9 cellular contexts compared by ENCODE assay signal in the genomic region with DNA sequence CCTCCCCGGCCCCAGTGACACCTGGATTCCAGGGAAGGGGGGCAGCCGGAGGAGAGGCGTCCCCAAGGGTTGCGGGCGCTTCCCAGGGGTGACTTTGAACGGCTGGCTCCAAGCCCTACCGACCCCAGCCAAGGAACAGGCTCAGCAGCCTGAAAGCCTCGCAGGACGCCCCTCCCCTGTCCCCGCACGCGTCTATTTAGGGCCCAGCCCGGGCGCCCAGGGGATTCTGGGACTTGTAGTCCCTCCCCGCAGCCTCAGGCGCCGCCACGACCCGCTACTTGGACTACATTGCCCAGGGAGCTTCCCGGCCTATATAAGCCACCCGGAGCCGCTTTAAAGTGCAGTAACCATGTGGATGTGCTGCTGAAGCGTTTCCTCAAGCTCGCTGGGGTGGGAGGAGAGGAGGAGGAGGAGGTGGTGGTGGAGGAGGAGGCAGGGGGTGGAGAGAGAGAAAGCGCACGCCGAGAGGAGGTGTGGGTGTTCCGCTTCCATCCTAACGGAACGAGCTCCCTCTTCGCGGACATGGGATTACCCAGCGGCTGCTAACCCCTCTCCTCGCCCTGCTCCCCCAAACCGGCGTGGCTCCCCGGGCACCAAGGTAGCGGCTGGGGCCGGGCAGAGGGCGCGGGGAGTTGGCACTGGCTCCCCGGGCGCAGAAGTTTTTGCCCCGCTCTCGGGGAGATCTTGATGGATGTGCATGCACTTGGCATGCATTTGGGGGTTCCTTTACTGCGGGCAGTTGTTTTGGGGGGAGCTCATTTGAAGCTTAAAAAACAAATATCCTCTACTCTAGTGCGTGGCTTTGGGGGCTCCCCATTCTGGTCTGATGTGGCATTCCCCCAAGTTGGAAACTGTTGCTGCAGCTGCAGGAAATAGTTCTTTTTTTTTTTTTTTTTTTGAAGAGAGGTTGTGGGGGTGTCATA. TPM values are rescaled to one million over a fixed set of nuclear protein-coding genes. Genes with fewer than 3 reads are reported as not detected.
DNase-seq lines count a peak whose midpoint lies in the region; ATAC-seq, FAIRE-seq and TF ChIP-seq lines count a peak whose summit lies in the region.
"Had no signal": no experiment of that assay in that cellular context is flagged by ENCODE, and none has a peak within 500 bp of the region (broad histone marks: within the 10 kb centered on the region; RNA-seq: fewer than 3 reads in every experiment).

A gene (plus strand): TSS at position 341 of the 923 bp plus-strand sequence. CDS start 23,144 bp downstream, outside the sequence.

- peak within 1 kb of the TSS; percentile 91 for H2AFZ ChIP-seq in keratinocyte (ENCODE audit: control insufficient read depth, low read length)

- TF ChIP-seq CTCF in AG09319 (IDR thresholded peaks at IDR 0.05; ENCODE audit: low read depth, low read length) (no peak), keratinocyte (optimal IDR thresholded peaks at IDR 0.05 in 1 of 3, IDR thresholded peaks at IDR 0.05 in 1 of 3, conservative IDR thresholded peaks at IDR 0.05 in 1 of 3; ENCODE audit: extremely low read depth in 1 of 3, insufficient read depth in 2 of 3, low read length in 3 of 3) (peak in 1 of 3 experiments; percentile 16)

- H3K27me3 ChIP-seq in keratinocyte (ENCODE audit: control insufficient read depth, extremely low read depth, insufficient read depth, low read length): no peaks in the 10 kb centered on the region

- peak within 1 kb of the TSS; percentile 89 for H3K4me2 ChIP-seq in keratinocyte (ENCODE audit: control insufficient read depth, extremely low read depth, insufficient read depth, low read depth, low read length)

- peak within 1 kb of the TSS; percentile 83 for H3K27ac ChIP-seq in keratinocyte (ENCODE audit: control insufficient read depth, insufficient read depth, low read length)

- H3K4me1 ChIP-seq in keratinocyte (ENCODE audit: control insufficient read depth, extremely low read depth, insufficient read depth, low read length): peaks cover 16% of the 10 kb centered on the region

- peak within 1 kb of the TSS; percentile 90 for H3K9ac ChIP-seq in keratinocyte (ENCODE audit: control insufficient read depth, extremely low read depth, insufficient read depth, low read length)

- ATAC-seq in GM19035 (IDR thresholded peaks at IDR 0.05; ENCODE audit: unreplicated experiment) (peak; percentile 93), HG03354 (IDR thresholded peaks at IDR 0.05; ENCODE audit: poor library complexity, severe bottlenecking, unreplicated experiment) (peak; percentile 94)
- ATAC-seq in activated CD4-positive, CD25-positive, alpha-beta regulatory T cell treated with anti-CD3 and anti-CD28 coated beads, Interleukin-2, amount 50 U/mL, for 24 hours: peak; percentile 95 to 96

- no peaks in the 10 kb centered on the region for H3K36me3 ChIP-seq in keratinocyte (ENCODE audit: control insufficient read depth in 2 of 2, extremely low read depth in 1 of 2, insufficient read depth in 2 of 2, low read length in 2 of 2)

- peak within 1 kb of the TSS; percentile 72 to 80 (median 79) for H3K4me3 ChIP-seq in keratinocyte (ENCODE audit: control insufficient read depth in 2 of 3, extremely low read depth in 1 of 3, insufficient read depth in 2 of 3, low read depth in 1 of 3, low read length in 3 of 3)

- dilution Hi-C loops in keratinocyte (cut with MboI; ENCODE audit: extremely low pct_ligation_motif_present, low sequenced_read_pairs): no loop called here

- no peaks in the 10 kb centered on the region for H3K9me3 ChIP-seq in keratinocyte (ENCODE audit: control insufficient read depth, low read depth, low read length)

- H4K20me1 ChIP-seq in keratinocyte (ENCODE audit: control insufficient read depth, extremely low read depth, insufficient read depth, low read length): no peaks in the 10 kb centered on the region

- DNase-seq in AG09319 (ENCODE audit: extremely low read depth, low read depth): peak; percentile 96
- peak; percentile 95 for DNase-seq in NCI-H446 treated with DMSO at 0.1 percent for 48 hours (lab: John Stamatoyannopoulos, UW)
- DNase-seq in cerebellar nuclear complex (lab: John Stamatoyannopoulos, UW): peak; percentile 93 to 98
- peak; percentile 95 for DNase-seq in keratinocyte (ENCODE audit: low read depth, low spot score)
- DNase-seq in stimulated activated CD4-positive, alpha-beta T cell treated with anti-CD3 and anti-CD28 coated beads, Interleukin-15, amount 100 ng/mL, for 1 hour (ENCODE audit: low read depth in 1 of 2, low spot score in 1 of 2): peak; percentile 93 to 98

- no peaks in the 10 kb centered on the region for H3K79me2 ChIP-seq in keratinocyte (ENCODE audit: control insufficient read depth, insufficient read depth, low read length)

- peak; percentile 39 for FAIRE-seq in keratinocyte (lab: Jason Lieb, UNC)
- FAIRE-seq: colon had no signal

- H3K9me1 ChIP-seq in keratinocyte (ENCODE audit: control insufficient read depth, extremely low read depth, insufficient read depth, low read length): no peaks in the 10 kb centered on the region

RNA-seq across cellular contexts. Expression of the gene that starts here (rescaled TPM):
- 2.2 to 3.5 TPM (median 2.3 TPM) in 3 replicates for polyA plus RNA-seq in keratinocyte
- polyA plus RNA-seq in keratinocyte (2011; ENCODE audit: low read depth): 2.6 TPM
- polyA plus RNA-seq in keratinocyte (2011; cell fraction: cytosol; rRNA removed): 0.87 and 1.6 TPM in 2 replicates
- polyA plus RNA-seq in keratinocyte (2011; cell fraction: nucleus; rRNA removed): 6.0 and 7.8 TPM in 2 replicates
- 1.6 and 2.2 TPM in 2 replicates for polyA plus RNA-seq in keratinocyte (2012; ENCODE audit: low replicate concordance)
- polyA minus RNA-seq in keratinocyte: 3.2 to 11.0 TPM (median 9.3 TPM) in 3 replicates
- polyA minus RNA-seq in keratinocyte (2011; cell fraction: cytosol; rRNA and poly(A)+ RNA removed): 3.3 TPM
- polyA minus RNA-seq in keratinocyte (2011; cell fraction: nucleus; rRNA and poly(A)+ RNA removed): 14.6 and 24.6 TPM in 2 replicates

Comparison
In these comparisons a context has a peak if more than half of its experiments do, and no peak if none do; other contexts are left out.
1. Peak in every context shown above with its lines: DNase-seq, ATAC-seq, H3K4me3 ChIP-seq and H3K27ac ChIP-seq.